Comparison of ENCODE assay signal across 1 cellular context in the genomic region with DNA sequence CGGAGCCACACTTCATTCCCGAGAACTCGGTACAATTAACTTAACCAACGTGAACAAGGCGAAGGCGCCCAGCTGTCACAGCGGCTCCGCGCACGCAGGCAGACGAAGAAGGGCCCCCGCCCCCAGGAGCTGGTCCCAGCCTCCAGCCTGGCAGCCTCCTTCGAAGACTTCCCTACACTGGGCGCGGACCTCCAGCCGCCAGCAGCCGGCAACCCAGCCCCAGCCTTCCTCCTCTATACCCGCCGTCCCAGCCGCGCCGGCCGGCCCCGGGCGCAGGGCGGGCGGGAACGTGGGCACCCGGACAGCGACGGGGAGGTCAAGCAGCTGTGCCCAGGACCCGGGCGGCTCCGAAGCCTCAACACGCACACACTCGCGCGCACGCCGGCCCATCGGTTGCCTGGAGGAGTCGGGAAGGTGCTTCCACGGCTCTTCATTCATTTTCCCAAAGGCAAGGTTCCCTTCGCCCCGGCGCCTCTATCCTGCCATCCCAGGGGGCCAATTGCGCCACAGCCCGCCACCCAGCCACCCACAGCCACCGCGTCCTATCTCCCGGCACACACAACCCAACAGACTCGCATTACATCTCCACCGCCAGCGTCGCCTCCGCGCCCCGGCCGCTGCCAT.
TF ChIP-seq lines count a peak whose summit lies in the region.

No MANE protein-coding gene starts in this region.

TF ChIP-seq in SK-N-SH, 30 proteins besides CTCF, POLR2A, EP300 and RAD21 (continued from another document):
- TF ChIP-seq, protein P1, sequence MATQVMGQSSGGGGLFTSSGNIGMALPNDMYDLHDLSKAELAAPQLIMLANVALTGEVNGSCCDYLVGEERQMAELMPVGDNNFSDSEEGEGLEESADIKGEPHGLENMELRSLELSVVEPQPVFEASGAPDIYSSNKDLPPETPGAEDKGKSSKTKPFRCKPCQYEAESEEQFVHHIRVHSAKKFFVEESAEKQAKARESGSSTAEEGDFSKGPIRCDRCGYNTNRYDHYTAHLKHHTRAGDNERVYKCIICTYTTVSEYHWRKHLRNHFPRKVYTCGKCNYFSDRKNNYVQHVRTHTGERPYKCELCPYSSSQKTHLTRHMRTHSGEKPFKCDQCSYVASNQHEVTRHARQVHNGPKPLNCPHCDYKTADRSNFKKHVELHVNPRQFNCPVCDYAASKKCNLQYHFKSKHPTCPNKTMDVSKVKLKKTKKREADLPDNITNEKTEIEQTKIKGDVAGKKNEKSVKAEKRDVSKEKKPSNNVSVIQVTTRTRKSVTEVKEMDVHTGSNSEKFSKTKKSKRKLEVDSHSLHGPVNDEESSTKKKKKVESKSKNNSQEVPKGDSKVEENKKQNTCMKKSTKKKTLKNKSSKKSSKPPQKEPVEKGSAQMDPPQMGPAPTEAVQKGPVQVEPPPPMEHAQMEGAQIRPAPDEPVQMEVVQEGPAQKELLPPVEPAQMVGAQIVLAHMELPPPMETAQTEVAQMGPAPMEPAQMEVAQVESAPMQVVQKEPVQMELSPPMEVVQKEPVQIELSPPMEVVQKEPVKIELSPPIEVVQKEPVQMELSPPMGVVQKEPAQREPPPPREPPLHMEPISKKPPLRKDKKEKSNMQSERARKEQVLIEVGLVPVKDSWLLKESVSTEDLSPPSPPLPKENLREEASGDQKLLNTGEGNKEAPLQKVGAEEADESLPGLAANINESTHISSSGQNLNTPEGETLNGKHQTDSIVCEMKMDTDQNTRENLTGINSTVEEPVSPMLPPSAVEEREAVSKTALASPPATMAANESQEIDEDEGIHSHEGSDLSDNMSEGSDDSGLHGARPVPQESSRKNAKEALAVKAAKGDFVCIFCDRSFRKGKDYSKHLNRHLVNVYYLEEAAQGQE (IDR thresholded peaks at IDR 0.05; ENCODE audit: low read depth, low read length), result no peak
- TF ChIP-seq SIN3A (IDR thresholded peaks at IDR 0.05; ENCODE audit: borderline replicate concordance, low read depth, low read length), result no peak
- TF ChIP-seq, protein P2, sequence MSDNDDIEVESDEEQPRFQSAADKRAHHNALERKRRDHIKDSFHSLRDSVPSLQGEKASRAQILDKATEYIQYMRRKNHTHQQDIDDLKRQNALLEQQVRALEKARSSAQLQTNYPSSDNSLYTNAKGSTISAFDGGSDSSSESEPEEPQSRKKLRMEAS (IDR thresholded peaks at IDR 0.05; ENCODE audit: low read depth), result no peak
- TF ChIP-seq, protein P3, sequence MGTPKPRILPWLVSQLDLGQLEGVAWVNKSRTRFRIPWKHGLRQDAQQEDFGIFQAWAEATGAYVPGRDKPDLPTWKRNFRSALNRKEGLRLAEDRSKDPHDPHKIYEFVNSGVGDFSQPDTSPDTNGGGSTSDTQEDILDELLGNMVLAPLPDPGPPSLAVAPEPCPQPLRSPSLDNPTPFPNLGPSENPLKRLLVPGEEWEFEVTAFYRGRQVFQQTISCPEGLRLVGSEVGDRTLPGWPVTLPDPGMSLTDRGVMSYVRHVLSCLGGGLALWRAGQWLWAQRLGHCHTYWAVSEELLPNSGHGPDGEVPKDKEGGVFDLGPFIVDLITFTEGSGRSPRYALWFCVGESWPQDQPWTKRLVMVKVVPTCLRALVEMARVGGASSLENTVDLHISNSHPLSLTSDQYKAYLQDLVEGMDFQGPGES (IDR thresholded peaks at IDR 0.05; ENCODE audit: low read depth, low read length), result no peak
- no peak for TF ChIP-seq JUND (IDR thresholded peaks at IDR 0.05)
TF ChIP-seq in SK-N-SH: peak in this region for 0.
